11 cellular contexts compared by ENCODE assay signal in genomic region chr1:38009088-38009840, GRCh38. TPM values are rescaled to one million over a fixed set of nuclear protein-coding genes. Genes with fewer than 3 reads are reported as not detected.
DNase-seq lines count a peak whose midpoint lies in the region; ATAC-seq, FAIRE-seq and TF ChIP-seq lines count a peak whose summit lies in the region.
"Had no signal": no experiment of that assay in that cellular context is flagged by ENCODE, and none has a peak within 500 bp of the region (broad histone marks: within the 10 kb centered on the region; RNA-seq: fewer than 3 reads in every experiment).

No MANE protein-coding gene starts in this region.

- H3K9ac ChIP-seq in endothelial cell of umbilical vein (replicated peaks; ENCODE audit: extremely low read depth, insufficient read depth, low read length): peak overlapping the region; percentile 56

- intact Hi-C loops in endothelial cell of umbilical vein (cut with micrococcal nuclease): no loop called here

- peak; percentile 89 for FAIRE-seq in endothelial cell of umbilical vein (lab: Jason Lieb, UNC)
- FAIRE-seq: A549 had no signal

- no peak for TF ChIP-seq POLR2A in endothelial cell of umbilical vein (IDR thresholded peaks at IDR 0.05; ENCODE audit: low read depth, low read length)

- H3K27me3 ChIP-seq in endothelial cell of umbilical vein (ENCODE audit: control insufficient read depth in 2 of 2, insufficient read depth in 2 of 2, low read length in 2 of 2): no peaks in the 10 kb centered on the region

- peak overlapping the region; percentile 96 for H2AFZ ChIP-seq in endothelial cell of umbilical vein (ENCODE audit: low read depth, low read length)

- no peaks in the 10 kb centered on the region for H4K20me1 ChIP-seq in endothelial cell of umbilical vein (replicated peaks; ENCODE audit: control insufficient read depth, extremely low read depth, insufficient read depth, low read length)

- no peak overlapping the region for H3K4me3 ChIP-seq in endothelial cell of umbilical vein (replicated peaks in 1 of 3; ENCODE audit: insufficient read depth in 1 of 3, low read depth in 1 of 3, low read length in 3 of 3)
- H3K4me3 ChIP-seq: A549 had no signal

- peak overlapping the region; percentile 19 for H3K4me2 ChIP-seq in endothelial cell of umbilical vein (ENCODE audit: insufficient read depth, low read length)
- H3K4me2 ChIP-seq: A549 had no signal

- no peaks in the 10 kb centered on the region for H3K9me1 ChIP-seq in endothelial cell of umbilical vein (replicated peaks; ENCODE audit: control insufficient read depth, extremely low read depth, insufficient read depth, low read length)

- no TSS peak for BruUV-seq in endothelial cell of umbilical vein (replicated peaks; lab: Mats Ljungman, UMichigan)

- no peak for ATAC-seq in GM19455 (IDR thresholded peaks at IDR 0.05; ENCODE audit: unreplicated experiment)
- ATAC-seq: A549, Panc1 had no signal

- peaks cover 23% of the 10 kb centered on the region for H3K79me2 ChIP-seq in endothelial cell of umbilical vein (ENCODE audit: control insufficient read depth, insufficient read depth, low read length)

- peak overlapping the region; percentile 90 for H3K27ac ChIP-seq in endothelial cell of umbilical vein (ENCODE audit: insufficient read depth, low read depth, low read length)

- H3K9me3 ChIP-seq in endothelial cell of umbilical vein (replicated peaks; ENCODE audit: control insufficient read depth, insufficient read depth, low read length): no peaks in the 10 kb centered on the region
- H3K9me3 ChIP-seq: A549 had no signal

- POLR2A ChIA-PET in endothelial cell of umbilical vein (lab: Charles Lee): interaction anchor here (1.6 kb wide), 1 partner anchor 20 kb away, joined by 4 read pairs; no protein-coding TSS in a partner anchor

- CTCF ChIA-PET in endothelial cell of umbilical vein (lab: Charles Lee): interaction anchor here (0.9 to 1.1 kb wide), 2 partner anchors 9 to 10 kb away, joined by 3 to 5 read pairs; no protein-coding TSS in a partner anchor

- TF ChIP-seq CTCF in endothelial cell of umbilical vein (IDR thresholded peaks at IDR 0.05; ENCODE audit: extremely low read depth in 1 of 2, insufficient read depth in 1 of 2, low read depth in 1 of 2, low read length in 2 of 2): no peak

- DNase-seq in NCI-H510A (lab: John Stamatoyannopoulos, UW) (peak; percentile 36), NCI-H510A treated with DMSO at 0.1 percent for 48 hours (lab: John Stamatoyannopoulos, UW) (no peak), endothelial cell of umbilical vein (ENCODE audit: low read depth, low spot score) (peak; percentile 77), HuH-7 (ENCODE audit: low spot score) (no peak), hypothalamus (lab: John Stamatoyannopoulos, UW) (no peak)
- DNase-seq in activated CD4-positive, alpha-beta T cell treated with anti-CD3 and anti-CD28 coated beads for 48 hours: peak; percentile 77
- peak; percentile 69 for DNase-seq in stimulated activated CD8-positive, alpha-beta memory T cell treated with anti-CD3 and anti-CD28 coated beads, Interleukin-4, amount 100 ng/mL, for 48 hours
- DNase-seq: naive B cell had no signal

- dilution Hi-C loops in endothelial cell of umbilical vein (cut with MboI; ENCODE audit: extremely low pct_ligation_motif_present, low sequenced_read_pairs): no loop called here

- peaks cover 21% of the 10 kb centered on the region for H3K4me1 ChIP-seq in endothelial cell of umbilical vein (ENCODE audit: control insufficient read depth, extremely low read depth, insufficient read depth, low read length)

- no peaks in the 10 kb centered on the region for H3K36me3 ChIP-seq in endothelial cell of umbilical vein (ENCODE audit: control insufficient read depth in 2 of 2, extremely low read depth in 1 of 2, insufficient read depth in 2 of 2, low read length in 2 of 2)

TF ChIP-seq in endothelial cell of umbilical vein, 7 proteins besides CTCF, POLR2A, EP300 and RAD21:
- no peak for TF ChIP-seq EZH2 (IDR thresholded peaks at IDR 0.05; ENCODE audit: borderline replicate concordance, low read depth, low read length, severe bottlenecking)
- TF ChIP-seq MAX (IDR thresholded peaks at IDR 0.05; ENCODE audit: insufficient read depth, insufficient read length): no peak
- TF ChIP-seq GATA2 (IDR thresholded peaks at IDR 0.05; ENCODE audit: insufficient read depth, insufficient read length, low read depth, low read length): no peak
- TF ChIP-seq MYC (IDR thresholded peaks at IDR 0.05; ENCODE audit: low read depth, low read length): no peak
- peak; percentile 82 for TF ChIP-seq FOS (IDR thresholded peaks at IDR 0.05; ENCODE audit: borderline replicate concordance, insufficient read depth, low read length)
- peak; percentile 33 for TF ChIP-seq POLR2AphosphoS5 (IDR thresholded peaks at IDR 0.05; ENCODE audit: insufficient read depth, low read depth, low read length)
- TF ChIP-seq JUN (IDR thresholded peaks at IDR 0.05; ENCODE audit: borderline replicate concordance, insufficient read depth, insufficient read length, low read depth): peak; percentile 30

RNA-seq across cellular contexts. Expression of gene UTP11, which starts 3.3 kb away (rescaled TPM):
- 54.1 and 60.1 TPM in 2 replicates for total RNA-seq in endothelial cell of umbilical vein
- 13.8 and 20.1 TPM in 2 replicates for polyA plus RNA-seq in endothelial cell of umbilical vein
- polyA plus RNA-seq in endothelial cell of umbilical vein (2011; cell fraction: cytosol; rRNA removed): 28.5 and 34.9 TPM in 2 replicates
- polyA plus RNA-seq in endothelial cell of umbilical vein (2011; cell fraction: nucleus; rRNA removed): 22.2 and 28.2 TPM in 2 replicates
- 42.6 and 48.1 TPM in 2 replicates for polyA plus RNA-seq in endothelial cell of umbilical vein (2012)
- 12.6 and 13.9 TPM in 2 replicates for polyA minus RNA-seq in endothelial cell of umbilical vein
- 14.2 TPM for polyA minus RNA-seq in endothelial cell of umbilical vein (2011; cell fraction: cytosol; rRNA and poly(A)+ RNA removed)
- polyA minus RNA-seq in endothelial cell of umbilical vein (2011; cell fraction: nucleus; rRNA and poly(A)+ RNA removed): 24.0 and 34.8 TPM in 2 replicates

RNA-seq across cellular contexts. Expression of gene FHL3, which starts 4.0 kb away (rescaled TPM):
- 58.7 and 63.8 TPM in 2 replicates for total RNA-seq in endothelial cell of umbilical vein
- polyA plus RNA-seq in endothelial cell of umbilical vein: 21.3 and 26.1 TPM in 2 replicates
- polyA plus RNA-seq in endothelial cell of umbilical vein (2011; cell fraction: cytosol; rRNA removed): 23.4 and 25.6 TPM in 2 replicates
- polyA plus RNA-seq in endothelial cell of umbilical vein (2011; cell fraction: nucleus; rRNA removed): 52.4 and 54.1 TPM in 2 replicates
- polyA plus RNA-seq in endothelial cell of umbilical vein (2012): 28.2 and 31.4 TPM in 2 replicates
- 41.8 and 59.1 TPM in 2 replicates for polyA minus RNA-seq in endothelial cell of umbilical vein
- polyA minus RNA-seq in endothelial cell of umbilical vein (2011; cell fraction: cytosol; rRNA and poly(A)+ RNA removed): 11.6 TPM
- 57.2 and 60.0 TPM in 2 replicates for polyA minus RNA-seq in endothelial cell of umbilical vein (2011; cell fraction: nucleus; rRNA and poly(A)+ RNA removed)

RNA-seq across cellular contexts. Expression of gene SF3A3, which starts 19.4 kb away (rescaled TPM):
- 97.3 and 107 TPM in 2 replicates for total RNA-seq in endothelial cell of umbilical vein
- polyA plus RNA-seq in endothelial cell of umbilical vein: 20.5 and 26.1 TPM in 2 replicates
- polyA plus RNA-seq in endothelial cell of umbilical vein (2011; cell fraction: cytosol; rRNA removed): 39.8 and 40.9 TPM in 2 replicates
- polyA plus RNA-seq in endothelial cell of umbilical vein (2011; cell fraction: nucleus; rRNA removed): 86.3 and 96.9 TPM in 2 replicates
- polyA plus RNA-seq in endothelial cell of umbilical vein (2012): 62.2 and 91.2 TPM in 2 replicates
- polyA minus RNA-seq in endothelial cell of umbilical vein: 32.0 and 32.2 TPM in 2 replicates
- 55.5 TPM for polyA minus RNA-seq in endothelial cell of umbilical vein (2011; cell fraction: cytosol; rRNA and poly(A)+ RNA removed)
- 36.3 and 50.2 TPM in 2 replicates for polyA minus RNA-seq in endothelial cell of umbilical vein (2011; cell fraction: nucleus; rRNA and poly(A)+ RNA removed)

RNA-seq across cellular contexts. Expression of gene POU3F1, which starts 37.3 kb away (rescaled TPM):
- total RNA-seq in endothelial cell of umbilical vein: not detected in 2 replicates
- not detected in 2 replicates for polyA plus RNA-seq in endothelial cell of umbilical vein
- not detected in 2 replicates for polyA plus RNA-seq in endothelial cell of umbilical vein (2011; cell fraction: cytosol; rRNA removed)
- polyA plus RNA-seq in endothelial cell of umbilical vein (2011; cell fraction: nucleus; rRNA removed): not detected in 2 replicates
- polyA plus RNA-seq in endothelial cell of umbilical vein (2012): not detected in 2 replicates
- polyA minus RNA-seq in endothelial cell of umbilical vein: not detected in 2 replicates
- polyA minus RNA-seq in endothelial cell of umbilical vein (2011; cell fraction: cytosol; rRNA and poly(A)+ RNA removed): not detected
- polyA minus RNA-seq in endothelial cell of umbilical vein (2011; cell fraction: nucleus; rRNA and poly(A)+ RNA removed): not detected in 2 replicates
- polyA plus RNA-seq: A549 had no signal

Comparison
In these comparisons a context has a peak if more than half of its experiments do, and no peak if none do; other contexts are left out.
1. DNase-seq: peak in NCI-H510A (single experiment), activated CD4-positive, alpha-beta T cell treated with anti-CD3 and anti-CD28 coated beads for 48 hours (single experiment), endothelial cell of umbilical vein (single experiment) and stimulated activated CD8-positive, alpha-beta memory T cell treated with anti-CD3 and anti-CD28 coated beads, Interleukin-4, amount 100 ng/mL, for 48 hours (single experiment); none in NCI-H510A treated with DMSO at 0.1 percent for 48 hours (single experiment), HuH-7 (single experiment) and hypothalamus (0 of 51).